1 cellular context compared by ENCODE assay signal in the genomic region with DNA sequence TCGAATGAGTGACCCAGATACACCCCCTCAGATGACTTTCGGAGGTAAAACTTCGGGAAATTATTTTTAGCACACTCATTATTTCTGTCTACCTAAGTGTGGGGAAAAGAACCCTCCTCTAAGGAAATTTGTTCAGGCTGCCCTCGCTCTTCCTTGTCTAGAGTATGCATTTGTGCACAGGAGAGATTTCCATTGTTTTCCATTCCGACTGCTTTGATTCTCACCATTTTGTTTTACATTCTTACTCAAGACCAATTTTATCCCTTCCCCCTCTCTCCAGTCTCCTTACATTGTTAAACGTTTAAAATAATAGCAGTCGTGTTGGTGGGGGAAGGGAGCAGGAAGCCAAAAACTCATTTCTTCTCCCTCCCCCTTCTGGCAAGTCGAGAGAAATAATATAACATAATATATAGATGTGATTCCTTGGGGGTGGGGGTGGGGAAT.
TF ChIP-seq lines count a peak whose summit lies in the region.

No MANE protein-coding gene starts in this region.

TF ChIP-seq in HepG2, 621 proteins besides CTCF, POLR2A, EP300 and RAD21:
- TF ChIP-seq, protein P1, sequence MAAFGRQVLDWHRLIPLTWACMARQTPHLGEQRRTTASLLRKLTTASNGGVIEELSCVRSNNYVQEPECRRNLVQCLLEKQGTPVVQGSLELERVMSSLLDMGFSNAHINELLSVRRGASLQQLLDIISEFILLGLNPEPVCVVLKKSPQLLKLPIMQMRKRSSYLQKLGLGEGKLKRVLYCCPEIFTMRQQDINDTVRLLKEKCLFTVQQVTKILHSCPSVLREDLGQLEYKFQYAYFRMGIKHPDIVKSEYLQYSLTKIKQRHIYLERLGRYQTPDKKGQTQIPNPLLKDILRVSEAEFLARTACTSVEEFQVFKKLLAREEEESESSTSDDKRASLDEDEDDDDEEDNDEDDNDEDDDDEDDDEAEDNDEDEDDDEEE (CRISPR knock-in tag; IDR thresholded peaks at IDR 0.05): no peak
- TF ChIP-seq NFE2L1 (CRISPR knock-in tag; IDR thresholded peaks at IDR 0.05; ENCODE audit: borderline replicate concordance) (no peak), ELF1 (CRISPR knock-in tag; IDR thresholded peaks at IDR 0.05) (no peak), ZNF607 (CRISPR knock-in tag; IDR thresholded peaks at IDR 0.05; ENCODE audit: borderline replicate concordance) (no peak), PRPF4 (IDR thresholded peaks at IDR 0.05; ENCODE audit: low read depth, low read length, poor library complexity, severe bottlenecking) (peak; percentile 28)
TF ChIP-seq in HepG2: peak in this region for 1.
